In genomic region chr17:16511515-16511914, GRCh38 we compare ENCODE assay signal across 16 cellular contexts. TPM values are rescaled to one million over a fixed set of nuclear protein-coding genes. Genes with fewer than 3 reads are reported as not detected.
DNase-seq lines count a peak whose midpoint lies in the region; ATAC-seq, FAIRE-seq and TF ChIP-seq lines count a peak whose summit lies in the region.
"Had no signal": no experiment of that assay in that cellular context is flagged by ENCODE, and none has a peak within 500 bp of the region (broad histone marks: within the 10 kb centered on the region; RNA-seq: fewer than 3 reads in every experiment).

No MANE protein-coding gene starts in this region.

- CTCF ChIA-PET in K562 (lab: Yijun Ruan, JAX; ENCODE audit: low intra/inter-chr PET ratio), result interaction anchor here (0.6 kb wide), 1 partner anchor 474 kb away, joined by 3 read pairs; no protein-coding TSS in a partner anchor
- CTCF ChIA-PET in MCF 10A (lab: Yijun Ruan, JAX), result interaction anchor here (1.4 to 5.7 kb wide), 4 partner anchors 10 to 59 kb away, joined by 3 to 34 read pairs (median 6); no protein-coding TSS in a partner anchor

- no peak overlapping the region for H3K4me2 ChIP-seq in K562 (ENCODE audit: insufficient read depth, low read length)

- no peaks in the 10 kb centered on the region for H3K9me3 Mint-ChIP-seq in activated naive CD8-positive, alpha-beta T cell treated with anti-CD3 and anti-CD28 coated beads, Interleukin-2, amount 10 ng/mL, durations not matched to agents 7 days and 5 days
- no peaks in the 10 kb centered on the region for H3K9me3 Mint-ChIP-seq in activated naive CD8-positive, alpha-beta T cell treated with anti-CD3 and anti-CD28 coated beads, Interleukin-2, amount 50 U/mL, for 24 hours
- H3K9me3 Mint-ChIP-seq in MCF 10A (ENCODE audit: unreplicated experiment), result no peaks in the 10 kb centered on the region
- H3K9me3 Mint-ChIP-seq: CD8-positive, alpha-beta memory T cell had no signal

- no peak for DNase-seq in activated naive CD8-positive, alpha-beta T cell treated with anti-CD3 and anti-CD28 coated beads, Interleukin-2, amount 10 ng/mL, durations not matched to agents 7 days and 5 days
- no peak for DNase-seq in activated naive CD8-positive, alpha-beta T cell treated with anti-CD3 and anti-CD28 coated beads, Interleukin-2, amount 50 U/mL, for 24 hours
- DNase-seq in K562 (ENCODE audit: extremely low read depth in 1 of 4, low spot score in 3 of 4) (no peak), islet precursor cell (peak; percentile 42), kidney tubule cell (ENCODE audit: low spot score) (no peak), lower leg skin (ENCODE audit: low spot score in 2 of 2) (no peak), Ammon's horn (ENCODE audit: low spot score) (no peak), MCF 10A (ENCODE audit: unreplicated experiment) (no peak)
- DNase-seq: 8988T; BE2C; CD8-positive, alpha-beta memory T cell; NCI-H1105; NCI-H1694 treated with DMSO at 0.1 percent for 48 hours; RPMI8226 had no signal

- POLR2A ChIA-PET in activated naive CD8-positive, alpha-beta T cell treated with anti-CD3 and anti-CD28 coated beads, Interleukin-2, amount 10 ng/mL, durations not matched to agents 7 days and 5 days (lab: Charles Lee), result no interaction called here
- POLR2A ChIA-PET in K562 (lab: Yijun Ruan, JAX), result interaction anchor here (1.6 kb wide), 1 partner anchor 9 kb away, joined by 4 read pairs; no protein-coding TSS in a partner anchor
- POLR2A ChIA-PET in MCF 10A (lab: Yijun Ruan, JAX), result no interaction called here

- 0% methylated on average over 2 of the region's 2 CpGs for WGBS in K562 (ENCODE audit: insufficient coverage, low coverage, missing lambda C conversion rate)
- 86 to 92% methylated on average over 2 of the region's 2 CpGs for WGBS in lower leg skin, 2 donors

- TF ChIP-seq CTCF in K562 (IDR thresholded peaks at IDR 0.05 in 2 of 3, conservative IDR thresholded peaks at IDR 0.05 in 1 of 3; ENCODE audit: insufficient read depth in 2 of 3, low read depth in 1 of 3, low read length in 3 of 3), result no peak
- TF ChIP-seq CTCF in lower leg skin (IDR thresholded peaks at IDR 0.05), result no peak
- no peak for TF ChIP-seq CTCF in MCF 10A (IDR thresholded peaks at IDR 0.05; ENCODE audit: unreplicated experiment)

- no peaks in the 10 kb centered on the region for H3K79me2 ChIP-seq in K562 (ENCODE audit: control insufficient read depth, insufficient read depth, low read length)

- peaks cover 19% of the 10 kb centered on the region for H3K27me3 Mint-ChIP-seq in activated naive CD8-positive, alpha-beta T cell treated with anti-CD3 and anti-CD28 coated beads, Interleukin-2, amount 10 ng/mL, durations not matched to agents 7 days and 5 days
- peaks cover 9% of the 10 kb centered on the region for H3K27me3 Mint-ChIP-seq in activated naive CD8-positive, alpha-beta T cell treated with anti-CD3 and anti-CD28 coated beads, Interleukin-2, amount 50 U/mL, for 24 hours
- peaks cover 39% of the 10 kb centered on the region for H3K27me3 Mint-ChIP-seq in MCF 10A (ENCODE audit: insufficient read depth, unreplicated experiment)

- H3K9me3 ChIP-seq in K562 (replicated peaks; ENCODE audit: control insufficient read depth, insufficient read depth, low read depth, low read length), result no peaks in the 10 kb centered on the region
- H3K9me3 ChIP-seq: BE2C, HAP-1 had no signal

- FAIRE-seq in K562 (lab: Jason Lieb, UNC), result no peak

- no peaks in the 10 kb centered on the region for H3K36me3 Mint-ChIP-seq in activated naive CD8-positive, alpha-beta T cell treated with anti-CD3 and anti-CD28 coated beads, Interleukin-2, amount 10 ng/mL, durations not matched to agents 7 days and 5 days
- no peaks in the 10 kb centered on the region for H3K36me3 Mint-ChIP-seq in activated naive CD8-positive, alpha-beta T cell treated with anti-CD3 and anti-CD28 coated beads, Interleukin-2, amount 50 U/mL, for 24 hours (ENCODE audit: low read depth)
- H3K36me3 Mint-ChIP-seq in MCF 10A (ENCODE audit: insufficient read depth, unreplicated experiment), result no peaks in the 10 kb centered on the region
- H3K36me3 Mint-ChIP-seq: CD8-positive, alpha-beta memory T cell had no signal

- ATAC-seq in activated naive CD8-positive, alpha-beta T cell treated with anti-CD3 and anti-CD28 coated beads, Interleukin-2, amount 10 ng/mL, durations not matched to agents 7 days and 5 days (ENCODE audit: low read depth), result peak; percentile 30
- no peak for ATAC-seq in activated naive CD8-positive, alpha-beta T cell treated with anti-CD3 and anti-CD28 coated beads, Interleukin-2, amount 50 U/mL, for 24 hours
- ATAC-seq in K562, result no peak
- ATAC-seq: SK-N-SH treated with all-trans-retinoic acid at 6 μM for 48 hours had no signal

- H4K20me1 ChIP-seq in K562 (replicated peaks; ENCODE audit: control insufficient read depth, insufficient read depth, low read length), result no peaks in the 10 kb centered on the region

- TF ChIP-seq POLR2A in K562 (conservative IDR thresholded peaks at IDR 0.05) (no peak), lower leg skin (IDR thresholded peaks at IDR 0.05) (no peak)

- H2AFZ ChIP-seq in K562 (ENCODE audit: low read depth, low read length), result no peak overlapping the region

- H3K4me3 Mint-ChIP-seq in activated naive CD8-positive, alpha-beta T cell treated with anti-CD3 and anti-CD28 coated beads, Interleukin-2, amount 10 ng/mL, durations not matched to agents 7 days and 5 days, result no peak overlapping the region
- no peak overlapping the region for H3K4me3 Mint-ChIP-seq in activated naive CD8-positive, alpha-beta T cell treated with anti-CD3 and anti-CD28 coated beads, Interleukin-2, amount 50 U/mL, for 24 hours
- H3K4me3 Mint-ChIP-seq in MCF 10A (ENCODE audit: unreplicated experiment), result no peak overlapping the region

- peaks cover 11% of the 10 kb centered on the region for H3K4me1 Mint-ChIP-seq in activated naive CD8-positive, alpha-beta T cell treated with anti-CD3 and anti-CD28 coated beads, Interleukin-2, amount 10 ng/mL, durations not matched to agents 7 days and 5 days
- H3K4me1 Mint-ChIP-seq in activated naive CD8-positive, alpha-beta T cell treated with anti-CD3 and anti-CD28 coated beads, Interleukin-2, amount 50 U/mL, for 24 hours, result no peaks in the 10 kb centered on the region
- peaks cover 12% of the 10 kb centered on the region for H3K4me1 Mint-ChIP-seq in MCF 10A (ENCODE audit: insufficient read depth, unreplicated experiment)

- BruUV-seq in K562 (replicated peaks; lab: Mats Ljungman, UMichigan) (no TSS peak), MCF 10A (replicated peaks; lab: Mats Ljungman, UMichigan) (no TSS peak)

- TF ChIP-seq RAD21 in K562 (CRISPR knock-in tag; conservative IDR thresholded peaks at IDR 0.05 in 1 of 2, IDR thresholded peaks at IDR 0.05 in 1 of 2), result no peak

- TF ChIP-seq EP300 in K562 (IDR thresholded peaks at IDR 0.05; ENCODE audit: low read length), result no peak

- H3K9ac ChIP-seq in K562 (ENCODE audit: insufficient read depth in 1 of 2, low read depth in 2 of 2, low read length in 2 of 2), result no peak overlapping the region

- in situ Hi-C loops in K562 (cut with MboI), result no loop called here

- no peaks in the 10 kb centered on the region for H3K36me3 ChIP-seq in K562 (ENCODE audit: control insufficient read depth, insufficient read depth, low read length)
- H3K36me3 ChIP-seq: BE2C, HAP-1 had no signal

- H3K4me1 ChIP-seq in K562 (replicated peaks in 1 of 2; ENCODE audit: control insufficient read depth in 2 of 2, insufficient read depth in 2 of 2, low read length in 2 of 2), result peaks cover 0 to 8% of the 10 kb centered on the region in 2 experiments; a peak in 3 of 5 replicates
- H3K4me1 ChIP-seq: BE2C, HAP-1 had no signal

- no peak overlapping the region for H3K27ac ChIP-seq in K562 (ENCODE audit: extremely low read depth, low read depth, low read length)

- H3K4me3 ChIP-seq in K562, result no peak overlapping the region
- H3K4me3 ChIP-seq in lower leg skin (ENCODE audit: low read depth, poor library complexity, severe bottlenecking), result no peak overlapping the region
- H3K4me3 ChIP-seq: HAP-1 had no signal

- peaks cover 3 to 33% of the 10 kb centered on the region in 2 experiments; a peak in 3 of 5 replicates for H3K27me3 ChIP-seq in K562 (ENCODE audit: control insufficient read depth in 2 of 2, insufficient read depth in 2 of 2, low read length in 2 of 2)
- H3K27me3 ChIP-seq: BE2C had no signal

- H3K27ac Mint-ChIP-seq in activated naive CD8-positive, alpha-beta T cell treated with anti-CD3 and anti-CD28 coated beads, Interleukin-2, amount 10 ng/mL, durations not matched to agents 7 days and 5 days, result peak overlapping the region; percentile 13
- no peak overlapping the region for H3K27ac Mint-ChIP-seq in activated naive CD8-positive, alpha-beta T cell treated with anti-CD3 and anti-CD28 coated beads, Interleukin-2, amount 50 U/mL, for 24 hours
- no peak overlapping the region for H3K27ac Mint-ChIP-seq in MCF 10A (ENCODE audit: low read depth, unreplicated experiment)

- intact Hi-C loops in K562 (cut with micrococcal nuclease), result no loop called here
- intact Hi-C loops in lower leg skin (cut with DNase I; ENCODE audit: low total_unique reads), result no loop called here
- intact Hi-C loops in MCF 10A (cut with micrococcal nuclease), result no loop called here

- no peaks in the 10 kb centered on the region for H3K9me1 ChIP-seq in K562 (ENCODE audit: control insufficient read depth, insufficient read depth, low read length)

RNA-seq across cellular contexts. Expression of gene LRRC75A, which starts 19.5 kb away (rescaled TPM):
- 1 to 10 TPM; 5.5 to 6.2 TPM for total RNA-seq in activated naive CD8-positive, alpha-beta T cell treated with anti-CD3 and anti-CD28 coated beads, Interleukin-2, amount 10 ng/mL, durations not matched to agents 7 days and 5 days
- total RNA-seq in K562 (2011; cell fraction: chromatin; rRNA removed; ENCODE audit: low replicate concordance), result 0.18 and 0.30 TPM in 2 replicates
- 0.13 and 0.33 TPM in 2 replicates for total RNA-seq in K562 (2011; cell fraction: nucleolus; rRNA removed)
- 0.23 and 0.29 TPM in 2 replicates for total RNA-seq in K562 (2011; cell fraction: nucleoplasm; rRNA removed)
- total RNA-seq in K562 (2014; rRNA removed), result not detected in 2 replicates
- total RNA-seq in K562 (2014; rRNA removed; fragmentation: Illumina TruSeq; extraction: Trizol), result not detected in 2 replicates
- not detected in 2 replicates for total RNA-seq in K562 (2015; rRNA removed; fragmentation: Illumina TruSeq; extraction: Trizol)
- 0.04 TPM in 1 of 2 replicates, not detected in the other for total RNA-seq in K562 (2021)
- 0.05 and 0.07 TPM in 2 replicates for polyA plus RNA-seq in K562 (2011; rRNA removed)
- not detected in 2 replicates for polyA plus RNA-seq in K562 (2011; cell fraction: cytosol; rRNA removed)
- 0.03 and 0.07 TPM in 2 replicates for polyA plus RNA-seq in K562 (2011; cell fraction: nucleus; rRNA removed)
- 0.61 and 0.75 TPM in 2 replicates for polyA plus RNA-seq in K562 (2012)
- polyA plus RNA-seq in K562 (2014; fragmentation: Illumina TruSeq; extraction: Trizol), result not detected in 2 replicates
- under 1 TPM; 0.08 to 0.34 TPM for polyA plus RNA-seq in K562 (2014; fragmentation: Nextera tagmentation; extraction: Ambion mirVana)
- 0.05 TPM in 1 of 2 replicates, not detected in the other for polyA plus RNA-seq in K562 (2014; rRNA removed)
- polyA minus RNA-seq in K562 (2011; rRNA and poly(A)+ RNA removed), result not detected in 2 replicates
- polyA minus RNA-seq in K562 (2011; cell fraction: cytosol; rRNA and poly(A)+ RNA removed), result not detected in 2 replicates
- 0.11 and 0.13 TPM in 2 replicates for polyA minus RNA-seq in K562 (2011; cell fraction: nucleus; rRNA and poly(A)+ RNA removed)
- total RNA-seq in lower leg skin, result 1 to 10 TPM in 2 of 4 donors, under 1 TPM in 2; 0.74 to 1.6 (median 0.99) TPM
- 0.29 and 0.30 TPM in 2 replicates for total RNA-seq in MCF 10A (2022)

RNA-seq across cellular contexts. Expression of gene ZNF287, which starts 57.5 kb away (rescaled TPM):
- 10 to 100 TPM in 1 of 2 experiments, 1 to 10 TPM in 1; 9.7 to 13.0 TPM for total RNA-seq in activated naive CD8-positive, alpha-beta T cell treated with anti-CD3 and anti-CD28 coated beads, Interleukin-2, amount 10 ng/mL, durations not matched to agents 7 days and 5 days
- total RNA-seq in K562 (2011; cell fraction: chromatin; rRNA removed; ENCODE audit: low replicate concordance), result not detected in 2 replicates
- total RNA-seq in K562 (2011; cell fraction: nucleolus; rRNA removed), result 0.13 and 0.67 TPM in 2 replicates
- total RNA-seq in K562 (2011; cell fraction: nucleoplasm; rRNA removed), result not detected in 2 replicates
- total RNA-seq in K562 (2014; rRNA removed), result 0.04 and 0.27 TPM in 2 replicates
- total RNA-seq in K562 (2014; rRNA removed; fragmentation: Illumina TruSeq; extraction: Trizol), result not detected in 2 replicates
- 0.14 TPM in 1 of 2 replicates, not detected in the other for total RNA-seq in K562 (2015; rRNA removed; fragmentation: Illumina TruSeq; extraction: Trizol)
- 0.18 and 0.22 TPM in 2 replicates for total RNA-seq in K562 (2021)
- polyA plus RNA-seq in K562 (2011; rRNA removed), result 0.21 TPM in 1 of 2 replicates, not detected in the other
- polyA plus RNA-seq in K562 (2011; cell fraction: cytosol; rRNA removed), result 0.03 TPM in 1 of 2 replicates, not detected in the other
- 0.17 TPM in 1 of 2 replicates, not detected in the other for polyA plus RNA-seq in K562 (2011; cell fraction: nucleus; rRNA removed)
- polyA plus RNA-seq in K562 (2012), result 0.12 and 0.26 TPM in 2 replicates
- 0.06 and 0.19 TPM in 2 replicates for polyA plus RNA-seq in K562 (2014; fragmentation: Illumina TruSeq; extraction: Trizol)
- under 1 TPM in 1 of 2 experiments, not detected in 1; 0.18 TPM for polyA plus RNA-seq in K562 (2014; fragmentation: Nextera tagmentation; extraction: Ambion mirVana)
- 0.01 and 0.08 TPM in 2 replicates for polyA plus RNA-seq in K562 (2014; rRNA removed)
- polyA minus RNA-seq in K562 (2011; rRNA and poly(A)+ RNA removed), result 0.18 TPM in 1 of 2 replicates, not detected in the other
- polyA minus RNA-seq in K562 (2011; cell fraction: cytosol; rRNA and poly(A)+ RNA removed), result not detected in 2 replicates
- 0.94 TPM in 1 of 2 replicates, not detected in the other for polyA minus RNA-seq in K562 (2011; cell fraction: nucleus; rRNA and poly(A)+ RNA removed)
- 10 to 100 TPM in 1 of 4 donors, 1 to 10 TPM in 3; 3.9 to 11.8 (median 5.8) TPM for total RNA-seq in lower leg skin
- 2.2 and 2.4 TPM in 2 replicates for total RNA-seq in MCF 10A (2022)
